Comparison of ENCODE assay signal across 31 cellular contexts in genomic region chr13:49739498-49740187, GRCh38.
"Had no signal": no experiment of that assay in that cellular context is flagged by ENCODE, and none has a peak within 500 bp of the region (broad histone marks: within the 10 kb centered on the region; RNA-seq: fewer than 3 reads in every experiment).

No MANE protein-coding gene starts in this region.

- H3K4me1 Mint-ChIP-seq: activated CD4-positive, alpha-beta memory T cell treated with anti-CD3 and anti-CD28 coated beads, Interleukin-2, amount 10 ng/mL, durations not matched to agents 7 days and 5 days; activated naive CD4-positive, alpha-beta T cell treated with anti-CD3 and anti-CD28 coated beads, Interleukin-2, amount 10 ng/mL, durations not matched to agents 7 days and 5 days; activated T-helper 17 cell treated with anti-CD3 and anti-CD28 coated beads, Interleukin-2, amount 50 U/mL, for 72 hours; central memory CD8-positive, alpha-beta T cell had no signal

- ATAC-seq: activated T-helper 17 cell treated with anti-CD3 and anti-CD28 coated beads, Interleukin-2, amount 50 U/mL, for 72 hours; Panc1 had no signal

- DNase-seq: activated B cell treated with CpG ODN at 0.5 μM for 24 hours; activated CD4-positive, alpha-beta memory T cell treated with anti-CD3 and anti-CD28 coated beads, Interleukin-2, amount 10 ng/mL, durations not matched to agents 7 days and 5 days; activated CD4-positive, alpha-beta T cell treated with anti-CD3 and anti-CD28 coated beads, Interleukin-2, amount 10 ng/mL, durations not matched to agents 7 days and 5 days; activated gamma-delta T cell; activated naive CD4-positive, alpha-beta T cell treated with anti-CD3 and anti-CD28 coated beads, Interleukin-2, amount 10 ng/mL, durations not matched to agents 7 days and 5 days; activated naive CD8-positive, alpha-beta T cell treated with anti-CD3 and anti-CD28 coated beads, Interleukin-2, amount 10 ng/mL, durations not matched to agents 7 days and 5 days; activated T-cell treated with anti-CD3 and anti-CD28 coated beads for 4 hours; activated T-cell treated with anti-CD3 and anti-CD28 coated beads, Interleukin-2, amount 50 U/mL, for 48 hours; adrenal gland; anterior cingulate cortex; MG63; NCI-H1092 treated with DMSO at 0.1 percent for 48 hours; NCI-H1417 treated with DMSO at 0.1 percent for 48 hours; NCI-H1694; NCI-H2029 treated with DMSO at 0.1 percent for 48 hours; NCI-H345; NCI-H510A; NCI-H69; NK-92 treated with Interleukin-12 subunit alpha and Interleukin-12 subunit beta, amount 100 ng/mL, for 24 hours; OCI-M1; Right ventricle myocardium superior; SJCRH30; SK-N-SH; SW 1271 had no signal

- H3K27me3 Mint-ChIP-seq: activated B cell treated with CpG ODN at 0.5 μM for 24 hours; activated CD4-positive, alpha-beta memory T cell treated with anti-CD3 and anti-CD28 coated beads, Interleukin-2, amount 10 ng/mL, durations not matched to agents 7 days and 5 days; activated CD4-positive, alpha-beta T cell treated with anti-CD3 and anti-CD28 coated beads, Interleukin-2, amount 10 ng/mL, durations not matched to agents 7 days and 5 days; activated naive CD4-positive, alpha-beta T cell treated with anti-CD3 and anti-CD28 coated beads, Interleukin-2, amount 10 ng/mL, durations not matched to agents 7 days and 5 days; activated naive CD8-positive, alpha-beta T cell treated with anti-CD3 and anti-CD28 coated beads, Interleukin-2, amount 10 ng/mL, durations not matched to agents 7 days and 5 days; activated T-helper 17 cell treated with anti-CD3 and anti-CD28 coated beads, Interleukin-2, amount 50 U/mL, for 72 hours; central memory CD8-positive, alpha-beta T cell had no signal

- H3K27me3 ChIP-seq: adrenal gland, breast epithelium, MG63, SJCRH30 had no signal

- H3K4me3 Mint-ChIP-seq: activated B cell treated with CpG ODN at 0.5 μM for 24 hours; activated CD4-positive, alpha-beta memory T cell treated with anti-CD3 and anti-CD28 coated beads, Interleukin-2, amount 10 ng/mL, durations not matched to agents 7 days and 5 days; activated CD4-positive, alpha-beta T cell treated with anti-CD3 and anti-CD28 coated beads, Interleukin-2, amount 10 ng/mL, durations not matched to agents 7 days and 5 days; activated naive CD4-positive, alpha-beta T cell treated with anti-CD3 and anti-CD28 coated beads, Interleukin-2, amount 10 ng/mL, durations not matched to agents 7 days and 5 days; activated naive CD8-positive, alpha-beta T cell treated with anti-CD3 and anti-CD28 coated beads, Interleukin-2, amount 10 ng/mL, durations not matched to agents 7 days and 5 days; activated T-helper 17 cell treated with anti-CD3 and anti-CD28 coated beads, Interleukin-2, amount 50 U/mL, for 72 hours; central memory CD8-positive, alpha-beta T cell; T-helper 2 cell treated with Interferon-gamma antibody and Interleukin-4, amounts not matched to agents 5 μg/mL and 100 μg/mL, for 36 hours had no signal

- H3K27ac Mint-ChIP-seq: activated B cell treated with CpG ODN at 0.5 μM for 24 hours; activated CD4-positive, alpha-beta memory T cell treated with anti-CD3 and anti-CD28 coated beads, Interleukin-2, amount 10 ng/mL, durations not matched to agents 7 days and 5 days; activated CD4-positive, alpha-beta T cell treated with anti-CD3 and anti-CD28 coated beads, Interleukin-2, amount 10 ng/mL, durations not matched to agents 7 days and 5 days; activated naive CD4-positive, alpha-beta T cell treated with anti-CD3 and anti-CD28 coated beads, Interleukin-2, amount 10 ng/mL, durations not matched to agents 7 days and 5 days; activated naive CD8-positive, alpha-beta T cell treated with anti-CD3 and anti-CD28 coated beads, Interleukin-2, amount 10 ng/mL, durations not matched to agents 7 days and 5 days; activated T-helper 17 cell treated with anti-CD3 and anti-CD28 coated beads, Interleukin-2, amount 50 U/mL, for 72 hours; T-helper 2 cell treated with Interferon-gamma antibody and Interleukin-4, amounts not matched to agents 5 μg/mL and 100 μg/mL, for 36 hours had no signal

- H3K9me3 Mint-ChIP-seq: activated B cell treated with CpG ODN at 0.5 μM for 24 hours; activated CD4-positive, alpha-beta memory T cell treated with anti-CD3 and anti-CD28 coated beads, Interleukin-2, amount 10 ng/mL, durations not matched to agents 7 days and 5 days; activated CD4-positive, alpha-beta T cell treated with anti-CD3 and anti-CD28 coated beads, Interleukin-2, amount 10 ng/mL, durations not matched to agents 7 days and 5 days; activated naive CD4-positive, alpha-beta T cell treated with anti-CD3 and anti-CD28 coated beads, Interleukin-2, amount 10 ng/mL, durations not matched to agents 7 days and 5 days; activated naive CD8-positive, alpha-beta T cell treated with anti-CD3 and anti-CD28 coated beads, Interleukin-2, amount 10 ng/mL, durations not matched to agents 7 days and 5 days; activated T-helper 17 cell treated with anti-CD3 and anti-CD28 coated beads, Interleukin-2, amount 50 U/mL, for 72 hours; central memory CD8-positive, alpha-beta T cell; T-helper 2 cell treated with Interferon-gamma antibody and Interleukin-4, amounts not matched to agents 5 μg/mL and 100 μg/mL, for 36 hours had no signal

- H3K9ac ChIP-seq: KMS-11, SK-N-SH had no signal

- H3K4me3 ChIP-seq: adrenal gland, breast epithelium, MG63, SJCRH30 had no signal

- H3K9me3 ChIP-seq: adrenal gland, breast epithelium, MG63, SJCRH30, SK-N-SH had no signal

- H3K36me3 ChIP-seq: adrenal gland, breast epithelium had no signal

- H3K4me1 ChIP-seq: adrenal gland, breast epithelium, SJCRH30 had no signal

- H3K4me2 ChIP-seq: KMS-11, SK-N-SH had no signal

- H3K27ac ChIP-seq: adrenal gland, breast epithelium, KMS-11, RWPE1, SJCRH30 had no signal
